1 cellular context compared by ENCODE assay signal in the genomic region with DNA sequence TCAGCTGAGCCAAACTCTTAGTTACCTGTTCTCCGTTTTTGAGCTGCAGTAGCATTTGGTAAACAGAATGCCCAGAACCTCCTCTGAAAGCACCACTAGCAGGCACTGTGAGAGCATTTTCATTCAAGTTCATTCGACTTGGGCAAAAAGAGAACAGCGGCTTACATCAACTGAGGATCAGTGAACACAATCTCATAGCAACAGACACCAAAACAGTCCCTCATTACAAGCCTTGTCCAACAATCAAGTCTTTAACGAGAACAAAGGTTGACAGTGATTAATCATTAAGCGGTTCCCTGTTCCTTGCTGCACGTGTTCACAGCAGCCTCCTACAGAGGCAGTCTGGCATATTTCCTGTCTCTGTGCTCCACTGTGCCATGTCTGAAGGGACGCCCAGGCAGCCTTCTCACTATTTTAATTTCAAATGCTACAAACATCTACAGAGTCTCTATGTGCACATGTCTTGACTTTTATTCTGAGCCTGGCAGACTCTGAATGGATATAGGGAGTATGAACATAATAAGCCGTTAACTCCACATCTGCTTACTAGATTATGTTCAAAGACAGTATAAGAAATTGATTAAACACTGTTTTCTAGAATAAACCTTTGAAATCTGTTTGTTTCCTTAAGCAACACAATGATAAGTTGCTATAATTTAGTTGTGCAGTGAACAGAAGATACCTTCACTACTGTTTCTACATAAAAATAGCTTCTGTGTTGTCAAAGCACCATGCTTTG.
TF ChIP-seq lines count a peak whose summit lies in the region.

No MANE protein-coding gene starts in this region.

TF ChIP-seq in HepG2, 621 proteins besides CTCF, POLR2A, EP300 and RAD21 (continued from another document and continues in another):
- TF ChIP-seq ZNF615 (CRISPR knock-in tag; IDR thresholded peaks at IDR 0.05; ENCODE audit: borderline replicate concordance) (no peak), ZMYM4 (CRISPR knock-in tag; IDR thresholded peaks at IDR 0.05) (peak; percentile 97), MEF2D (CRISPR knock-in tag; IDR thresholded peaks at IDR 0.05) (peak; percentile 84), ZNF720 (CRISPR knock-in tag; IDR thresholded peaks at IDR 0.05) (no peak), TRIM24 (CRISPR knock-in tag; IDR thresholded peaks at IDR 0.05) (no peak), ZMYM3 (CRISPR knock-in tag; IDR thresholded peaks at IDR 0.05) (peak; percentile 59; the same call in 1 of the 2 replicates), HNRNPL (IDR thresholded peaks at IDR 0.05; ENCODE audit: low read depth, low read length) (no peak), KLF6 (CRISPR knock-in tag; IDR thresholded peaks at IDR 0.05) (peak; percentile 72; the same call in 1 of the 2 replicates), MED8 (CRISPR knock-in tag; IDR thresholded peaks at IDR 0.05; ENCODE audit: insufficient replicate concordance) (peak; percentile 81), ZSCAN25 (CRISPR knock-in tag; IDR thresholded peaks at IDR 0.05) (peak; percentile 59; the same call in 1 of the 2 replicates), ZNF569 (CRISPR knock-in tag; IDR thresholded peaks at IDR 0.05; ENCODE audit: borderline replicate concordance) (no peak), POLR2AphosphoS2 (IDR thresholded peaks at IDR 0.05; ENCODE audit: low read depth, low read length) (no peak), ZSCAN22 (CRISPR knock-in tag; IDR thresholded peaks at IDR 0.05) (no peak), ZNF670 (CRISPR knock-in tag; IDR thresholded peaks at IDR 0.05; ENCODE audit: borderline replicate concordance) (no peak), ZNF441 (CRISPR knock-in tag; IDR thresholded peaks at IDR 0.05; ENCODE audit: borderline replicate concordance) (0 out of 2 replicates have a peak, but pooled peaks have one; percentile 37), SETDB1 (CRISPR knock-in tag; IDR thresholded peaks at IDR 0.05; ENCODE audit: borderline replicate concordance) (no peak), ZSCAN9 (CRISPR knock-in tag; IDR thresholded peaks at IDR 0.05; ENCODE audit: borderline replicate concordance) (peak; percentile 93; the same call in 1 of the 2 replicates), PITX1 (CRISPR knock-in tag; IDR thresholded peaks at IDR 0.05) (peak; percentile 87), SP1 (IDR thresholded peaks at IDR 0.05) (no peak), SP1 (CRISPR knock-in tag; IDR thresholded peaks at IDR 0.05) (no peak), KDM4B (CRISPR knock-in tag; IDR thresholded peaks at IDR 0.05) (no peak), BORCS8-MEF2B (CRISPR knock-in tag; IDR thresholded peaks at IDR 0.05) (no peak)
- TF ChIP-seq, protein P1, sequence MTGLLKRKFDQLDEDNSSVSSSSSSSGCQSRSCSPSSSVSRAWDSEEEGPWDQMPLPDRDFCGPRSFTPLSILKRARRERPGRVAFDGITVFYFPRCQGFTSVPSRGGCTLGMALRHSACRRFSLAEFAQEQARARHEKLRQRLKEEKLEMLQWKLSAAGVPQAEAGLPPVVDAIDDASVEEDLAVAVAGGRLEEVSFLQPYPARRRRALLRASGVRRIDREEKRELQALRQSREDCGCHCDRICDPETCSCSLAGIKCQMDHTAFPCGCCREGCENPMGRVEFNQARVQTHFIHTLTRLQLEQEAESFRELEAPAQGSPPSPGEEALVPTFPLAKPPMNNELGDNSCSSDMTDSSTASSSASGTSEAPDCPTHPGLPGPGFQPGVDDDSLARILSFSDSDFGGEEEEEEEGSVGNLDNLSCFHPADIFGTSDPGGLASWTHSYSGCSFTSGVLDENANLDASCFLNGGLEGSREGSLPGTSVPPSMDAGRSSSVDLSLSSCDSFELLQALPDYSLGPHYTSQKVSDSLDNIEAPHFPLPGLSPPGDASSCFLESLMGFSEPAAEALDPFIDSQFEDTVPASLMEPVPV (CRISPR knock-in tag; IDR thresholded peaks at IDR 0.05) = peak; percentile 53; the same call in 1 of the 2 replicates
- TF ChIP-seq, protein P2, sequence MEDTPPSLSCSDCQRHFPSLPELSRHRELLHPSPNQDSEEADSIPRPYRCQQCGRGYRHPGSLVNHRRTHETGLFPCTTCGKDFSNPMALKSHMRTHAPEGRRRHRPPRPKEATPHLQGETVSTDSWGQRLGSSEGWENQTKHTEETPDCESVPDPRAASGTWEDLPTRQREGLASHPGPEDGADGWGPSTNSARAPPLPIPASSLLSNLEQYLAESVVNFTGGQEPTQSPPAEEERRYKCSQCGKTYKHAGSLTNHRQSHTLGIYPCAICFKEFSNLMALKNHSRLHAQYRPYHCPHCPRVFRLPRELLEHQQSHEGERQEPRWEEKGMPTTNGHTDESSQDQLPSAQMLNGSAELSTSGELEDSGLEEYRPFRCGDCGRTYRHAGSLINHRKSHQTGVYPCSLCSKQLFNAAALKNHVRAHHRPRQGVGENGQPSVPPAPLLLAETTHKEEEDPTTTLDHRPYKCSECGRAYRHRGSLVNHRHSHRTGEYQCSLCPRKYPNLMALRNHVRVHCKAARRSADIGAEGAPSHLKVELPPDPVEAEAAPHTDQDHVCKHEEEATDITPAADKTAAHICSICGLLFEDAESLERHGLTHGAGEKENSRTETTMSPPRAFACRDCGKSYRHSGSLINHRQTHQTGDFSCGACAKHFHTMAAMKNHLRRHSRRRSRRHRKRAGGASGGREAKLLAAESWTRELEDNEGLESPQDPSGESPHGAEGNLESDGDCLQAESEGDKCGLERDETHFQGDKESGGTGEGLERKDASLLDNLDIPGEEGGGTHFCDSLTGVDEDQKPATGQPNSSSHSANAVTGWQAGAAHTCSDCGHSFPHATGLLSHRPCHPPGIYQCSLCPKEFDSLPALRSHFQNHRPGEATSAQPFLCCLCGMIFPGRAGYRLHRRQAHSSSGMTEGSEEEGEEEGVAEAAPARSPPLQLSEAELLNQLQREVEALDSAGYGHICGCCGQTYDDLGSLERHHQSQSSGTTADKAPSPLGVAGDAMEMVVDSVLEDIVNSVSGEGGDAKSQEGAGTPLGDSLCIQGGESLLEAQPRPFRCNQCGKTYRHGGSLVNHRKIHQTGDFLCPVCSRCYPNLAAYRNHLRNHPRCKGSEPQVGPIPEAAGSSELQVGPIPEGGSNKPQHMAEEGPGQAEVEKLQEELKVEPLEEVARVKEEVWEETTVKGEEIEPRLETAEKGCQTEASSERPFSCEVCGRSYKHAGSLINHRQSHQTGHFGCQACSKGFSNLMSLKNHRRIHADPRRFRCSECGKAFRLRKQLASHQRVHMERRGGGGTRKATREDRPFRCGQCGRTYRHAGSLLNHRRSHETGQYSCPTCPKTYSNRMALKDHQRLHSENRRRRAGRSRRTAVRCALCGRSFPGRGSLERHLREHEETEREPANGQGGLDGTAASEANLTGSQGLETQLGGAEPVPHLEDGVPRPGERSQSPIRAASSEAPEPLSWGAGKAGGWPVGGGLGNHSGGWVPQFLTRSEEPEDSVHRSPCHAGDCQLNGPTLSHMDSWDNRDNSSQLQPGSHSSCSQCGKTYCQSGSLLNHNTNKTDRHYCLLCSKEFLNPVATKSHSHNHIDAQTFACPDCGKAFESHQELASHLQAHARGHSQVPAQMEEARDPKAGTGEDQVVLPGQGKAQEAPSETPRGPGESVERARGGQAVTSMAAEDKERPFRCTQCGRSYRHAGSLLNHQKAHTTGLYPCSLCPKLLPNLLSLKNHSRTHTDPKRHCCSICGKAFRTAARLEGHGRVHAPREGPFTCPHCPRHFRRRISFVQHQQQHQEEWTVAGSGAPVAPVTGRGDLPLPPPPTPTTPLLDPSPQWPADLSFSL (CRISPR knock-in tag; IDR thresholded peaks at IDR 0.05) = no peak
- TF ChIP-seq, protein P3, sequence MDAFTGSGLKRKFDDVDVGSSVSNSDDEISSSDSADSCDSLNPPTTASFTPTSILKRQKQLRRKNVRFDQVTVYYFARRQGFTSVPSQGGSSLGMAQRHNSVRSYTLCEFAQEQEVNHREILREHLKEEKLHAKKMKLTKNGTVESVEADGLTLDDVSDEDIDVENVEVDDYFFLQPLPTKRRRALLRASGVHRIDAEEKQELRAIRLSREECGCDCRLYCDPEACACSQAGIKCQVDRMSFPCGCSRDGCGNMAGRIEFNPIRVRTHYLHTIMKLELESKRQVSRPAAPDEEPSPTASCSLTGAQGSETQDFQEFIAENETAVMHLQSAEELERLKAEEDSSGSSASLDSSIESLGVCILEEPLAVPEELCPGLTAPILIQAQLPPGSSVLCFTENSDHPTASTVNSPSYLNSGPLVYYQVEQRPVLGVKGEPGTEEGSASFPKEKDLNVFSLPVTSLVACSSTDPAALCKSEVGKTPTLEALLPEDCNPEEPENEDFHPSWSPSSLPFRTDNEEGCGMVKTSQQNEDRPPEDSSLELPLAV (CRISPR knock-in tag; conservative IDR thresholded peaks at IDR 0.05; ENCODE audit: low read depth) = no peak
- TF ChIP-seq, protein P4, sequence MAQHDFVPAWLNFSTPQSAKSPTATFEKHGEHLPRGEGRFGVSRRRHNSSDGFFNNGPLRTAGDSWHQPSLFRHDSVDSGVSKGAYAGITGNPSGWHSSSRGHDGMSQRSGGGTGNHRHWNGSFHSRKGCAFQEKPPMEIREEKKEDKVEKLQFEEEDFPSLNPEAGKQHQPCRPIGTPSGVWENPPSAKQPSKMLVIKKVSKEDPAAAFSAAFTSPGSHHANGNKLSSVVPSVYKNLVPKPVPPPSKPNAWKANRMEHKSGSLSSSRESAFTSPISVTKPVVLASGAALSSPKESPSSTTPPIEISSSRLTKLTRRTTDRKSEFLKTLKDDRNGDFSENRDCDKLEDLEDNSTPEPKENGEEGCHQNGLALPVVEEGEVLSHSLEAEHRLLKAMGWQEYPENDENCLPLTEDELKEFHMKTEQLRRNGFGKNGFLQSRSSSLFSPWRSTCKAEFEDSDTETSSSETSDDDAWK (CRISPR knock-in tag; IDR thresholded peaks at IDR 0.05) = no peak
- TF ChIP-seq, protein P5, sequence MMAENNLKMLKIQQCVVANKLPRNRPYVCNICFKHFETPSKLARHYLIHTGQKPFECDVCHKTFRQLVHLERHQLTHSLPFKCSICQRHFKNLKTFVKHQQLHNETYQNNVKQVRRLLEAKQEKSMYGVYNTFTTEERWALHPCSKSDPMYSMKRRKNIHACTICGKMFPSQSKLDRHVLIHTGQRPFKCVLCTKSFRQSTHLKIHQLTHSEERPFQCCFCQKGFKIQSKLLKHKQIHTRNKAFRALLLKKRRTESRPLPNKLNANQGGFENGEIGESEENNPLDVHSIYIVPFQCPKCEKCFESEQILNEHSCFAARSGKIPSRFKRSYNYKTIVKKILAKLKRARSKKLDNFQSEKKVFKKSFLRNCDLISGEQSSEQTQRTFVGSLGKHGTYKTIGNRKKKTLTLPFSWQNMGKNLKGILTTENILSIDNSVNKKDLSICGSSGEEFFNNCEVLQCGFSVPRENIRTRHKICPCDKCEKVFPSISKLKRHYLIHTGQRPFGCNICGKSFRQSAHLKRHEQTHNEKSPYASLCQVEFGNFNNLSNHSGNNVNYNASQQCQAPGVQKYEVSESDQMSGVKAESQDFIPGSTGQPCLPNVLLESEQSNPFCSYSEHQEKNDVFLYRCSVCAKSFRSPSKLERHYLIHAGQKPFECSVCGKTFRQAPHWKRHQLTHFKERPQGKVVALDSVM (CRISPR knock-in tag; IDR thresholded peaks at IDR 0.05) = peak; percentile 81
- TF ChIP-seq, protein P6, sequence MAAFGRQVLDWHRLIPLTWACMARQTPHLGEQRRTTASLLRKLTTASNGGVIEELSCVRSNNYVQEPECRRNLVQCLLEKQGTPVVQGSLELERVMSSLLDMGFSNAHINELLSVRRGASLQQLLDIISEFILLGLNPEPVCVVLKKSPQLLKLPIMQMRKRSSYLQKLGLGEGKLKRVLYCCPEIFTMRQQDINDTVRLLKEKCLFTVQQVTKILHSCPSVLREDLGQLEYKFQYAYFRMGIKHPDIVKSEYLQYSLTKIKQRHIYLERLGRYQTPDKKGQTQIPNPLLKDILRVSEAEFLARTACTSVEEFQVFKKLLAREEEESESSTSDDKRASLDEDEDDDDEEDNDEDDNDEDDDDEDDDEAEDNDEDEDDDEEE (CRISPR knock-in tag; IDR thresholded peaks at IDR 0.05) = no peak
- TF ChIP-seq, protein P7, sequence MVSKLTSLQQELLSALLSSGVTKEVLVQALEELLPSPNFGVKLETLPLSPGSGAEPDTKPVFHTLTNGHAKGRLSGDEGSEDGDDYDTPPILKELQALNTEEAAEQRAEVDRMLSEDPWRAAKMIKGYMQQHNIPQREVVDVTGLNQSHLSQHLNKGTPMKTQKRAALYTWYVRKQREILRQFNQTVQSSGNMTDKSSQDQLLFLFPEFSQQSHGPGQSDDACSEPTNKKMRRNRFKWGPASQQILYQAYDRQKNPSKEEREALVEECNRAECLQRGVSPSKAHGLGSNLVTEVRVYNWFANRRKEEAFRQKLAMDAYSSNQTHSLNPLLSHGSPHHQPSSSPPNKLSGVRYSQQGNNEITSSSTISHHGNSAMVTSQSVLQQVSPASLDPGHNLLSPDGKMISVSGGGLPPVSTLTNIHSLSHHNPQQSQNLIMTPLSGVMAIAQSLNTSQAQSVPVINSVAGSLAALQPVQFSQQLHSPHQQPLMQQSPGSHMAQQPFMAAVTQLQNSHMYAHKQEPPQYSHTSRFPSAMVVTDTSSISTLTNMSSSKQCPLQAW (CRISPR knock-in tag; IDR thresholded peaks at IDR 0.05) = peak; percentile 100
- TF ChIP-seq, protein P8, sequence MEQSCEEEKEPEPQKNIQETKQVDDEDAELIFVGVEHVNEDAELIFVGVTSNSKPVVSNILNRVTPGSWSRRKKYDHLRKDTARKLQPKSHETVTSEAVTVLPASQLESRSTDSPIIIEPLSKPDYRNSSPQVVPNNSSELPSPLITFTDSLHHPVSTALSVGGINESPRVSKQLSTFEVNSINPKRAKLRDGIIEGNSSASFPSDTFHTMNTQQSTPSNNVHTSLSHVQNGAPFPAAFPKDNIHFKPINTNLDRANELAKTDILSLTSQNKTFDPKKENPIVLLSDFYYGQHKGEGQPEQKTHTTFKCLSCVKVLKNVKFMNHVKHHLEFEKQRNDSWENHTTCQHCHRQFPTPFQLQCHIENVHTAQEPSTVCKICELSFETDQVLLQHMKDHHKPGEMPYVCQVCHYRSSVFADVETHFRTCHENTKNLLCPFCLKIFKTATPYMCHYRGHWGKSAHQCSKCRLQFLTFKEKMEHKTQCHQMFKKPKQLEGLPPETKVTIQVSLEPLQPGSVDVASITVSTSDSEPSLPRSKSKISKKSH (CRISPR knock-in tag; IDR thresholded peaks at IDR 0.05; ENCODE audit: borderline replicate concordance) = no peak
- TF ChIP-seq, protein P9, sequence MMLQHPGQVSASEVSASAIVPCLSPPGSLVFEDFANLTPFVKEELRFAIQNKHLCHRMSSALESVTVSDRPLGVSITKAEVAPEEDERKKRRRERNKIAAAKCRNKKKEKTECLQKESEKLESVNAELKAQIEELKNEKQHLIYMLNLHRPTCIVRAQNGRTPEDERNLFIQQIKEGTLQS (CRISPR knock-in tag; IDR thresholded peaks at IDR 0.05) = no peak
- TF ChIP-seq, protein P10, sequence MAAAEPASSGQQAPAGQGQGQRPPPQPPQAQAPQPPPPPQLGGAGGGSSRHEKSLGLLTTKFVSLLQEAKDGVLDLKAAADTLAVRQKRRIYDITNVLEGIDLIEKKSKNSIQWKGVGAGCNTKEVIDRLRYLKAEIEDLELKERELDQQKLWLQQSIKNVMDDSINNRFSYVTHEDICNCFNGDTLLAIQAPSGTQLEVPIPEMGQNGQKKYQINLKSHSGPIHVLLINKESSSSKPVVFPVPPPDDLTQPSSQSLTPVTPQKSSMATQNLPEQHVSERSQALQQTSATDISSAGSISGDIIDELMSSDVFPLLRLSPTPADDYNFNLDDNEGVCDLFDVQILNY (CRISPR knock-in tag; conservative IDR thresholded peaks at IDR 0.05) = no peak
- TF ChIP-seq, protein P11, sequence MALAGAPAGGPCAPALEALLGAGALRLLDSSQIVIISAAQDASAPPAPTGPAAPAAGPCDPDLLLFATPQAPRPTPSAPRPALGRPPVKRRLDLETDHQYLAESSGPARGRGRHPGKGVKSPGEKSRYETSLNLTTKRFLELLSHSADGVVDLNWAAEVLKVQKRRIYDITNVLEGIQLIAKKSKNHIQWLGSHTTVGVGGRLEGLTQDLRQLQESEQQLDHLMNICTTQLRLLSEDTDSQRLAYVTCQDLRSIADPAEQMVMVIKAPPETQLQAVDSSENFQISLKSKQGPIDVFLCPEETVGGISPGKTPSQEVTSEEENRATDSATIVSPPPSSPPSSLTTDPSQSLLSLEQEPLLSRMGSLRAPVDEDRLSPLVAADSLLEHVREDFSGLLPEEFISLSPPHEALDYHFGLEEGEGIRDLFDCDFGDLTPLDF (CRISPR knock-in tag; IDR thresholded peaks at IDR 0.05) = no peak
